Comparison of ENCODE assay signal across 8 cellular contexts in the genomic region with DNA sequence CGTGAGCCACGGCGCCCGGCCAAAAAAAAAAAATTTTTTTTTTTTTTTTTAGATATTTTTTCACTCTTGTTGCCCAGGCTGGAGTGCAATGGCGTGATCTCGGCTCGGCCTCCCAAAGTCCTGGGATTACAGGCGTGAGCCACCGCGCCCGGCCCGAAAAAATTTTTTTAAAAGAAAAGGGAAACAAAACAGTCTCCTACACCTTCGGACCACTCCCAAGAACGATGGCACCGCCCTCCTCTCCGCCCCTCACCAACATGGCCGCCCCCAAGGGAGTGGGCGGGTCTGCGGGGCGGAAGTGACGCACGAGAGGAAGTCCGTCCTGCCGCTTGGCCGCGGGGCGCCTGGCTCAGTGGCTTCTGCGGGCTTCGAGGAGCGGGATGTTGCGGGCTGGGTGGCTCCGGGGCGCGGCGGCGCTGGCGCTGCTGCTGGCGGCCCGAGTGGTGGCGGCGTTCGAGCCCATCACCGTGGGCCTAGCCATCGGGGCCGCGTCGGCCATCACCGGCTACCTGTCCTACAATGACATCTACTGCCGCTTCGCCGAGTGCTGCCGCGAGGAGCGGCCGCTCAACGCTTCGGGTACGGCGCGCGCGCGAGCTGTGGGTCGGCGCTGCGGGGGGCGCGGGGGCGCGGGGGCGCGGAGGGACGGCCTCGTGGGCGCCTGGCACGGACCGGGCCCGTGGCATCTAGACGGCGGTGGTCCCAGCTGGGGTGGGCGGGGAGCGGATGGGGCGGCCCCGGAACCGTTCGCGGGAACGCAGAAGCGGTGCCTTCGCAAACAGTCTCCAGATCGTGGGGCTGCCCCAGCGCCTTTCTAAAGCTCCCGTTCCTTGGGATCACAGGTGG. TPM values are rescaled to one million over a fixed set of nuclear protein-coding genes. Genes with fewer than 3 reads are reported as not detected.
DNase-seq lines count a peak whose midpoint lies in the region; ATAC-seq and TF ChIP-seq lines count a peak whose summit lies in the region.

TOR1B (plus strand) TSS at position 352 of the 846 bp plus-strand sequence; CDS start at position 381, 29 bp downstream.

- peak within 1 kb of the TSS; percentile 83 to 99 for H3K27ac Mint-ChIP-seq in activated naive CD4-positive, alpha-beta T cell treated with anti-CD3 and anti-CD28 coated beads, Interleukin-2, amount 50 U/mL, for 72 hours

- DNase-seq in NCI-H1092 treated with DMSO at 0.1 percent for 48 hours (lab: John Stamatoyannopoulos, UW): peak; percentile 87
- DNase-seq in SKM-1 (lab: John Stamatoyannopoulos, UW; ENCODE audit: unreplicated experiment): peak; percentile 71
- DNase-seq in activated naive CD4-positive, alpha-beta T cell treated with anti-CD3 and anti-CD28 coated beads, Interleukin-2, amount 50 U/mL, for 72 hours (ENCODE audit: low spot score in 2 of 2): peak; percentile 96
- DNase-seq in glomerular visceral epithelial cell (ENCODE audit: extremely low spot score): peak; percentile 90
- DNase-seq in omental fat pad (ENCODE audit: low spot score): peak; percentile 95

- H3K4me3 ChIP-seq in GM08714 (ENCODE audit: low read length): peak within 1 kb of the TSS; percentile 63

- peak; percentile 82 for ATAC-seq in HG02610 (IDR thresholded peaks at IDR 0.05; ENCODE audit: unreplicated experiment)
- peak; percentile 94 to 98 for ATAC-seq in activated naive CD4-positive, alpha-beta T cell treated with anti-CD3 and anti-CD28 coated beads, Interleukin-2, amount 50 U/mL, for 72 hours
- ATAC-seq in omental fat pad (ENCODE audit: low FRiP score): peak; percentile 97

- no peak for TF ChIP-seq CTCF in omental fat pad (IDR thresholded peaks at IDR 0.05)

- H3K27ac ChIP-seq in temporal lobe (ENCODE audit: low read depth, low read length): peak within 1 kb of the TSS; percentile 50

- peaks cover 15 to 24% of the 10 kb centered on the region in 2 donors for H3K36me3 Mint-ChIP-seq in activated naive CD4-positive, alpha-beta T cell treated with anti-CD3 and anti-CD28 coated beads, Interleukin-2, amount 50 U/mL, for 72 hours

- no peaks in the 10 kb centered on the region for H3K9me3 Mint-ChIP-seq in activated naive CD4-positive, alpha-beta T cell treated with anti-CD3 and anti-CD28 coated beads, Interleukin-2, amount 50 U/mL, for 72 hours

RNA-seq across cellular contexts. Expression of gene TOR1B, which starts in this region (rescaled TPM):
- total RNA-seq in activated naive CD4-positive, alpha-beta T cell treated with anti-CD3 and anti-CD28 coated beads, Interleukin-2, amount 50 U/mL, for 72 hours: 10 to 100 TPM; 17.2 to 29.7 TPM
- total RNA-seq in omental fat pad (10 to 100 TPM; 19.0 to 37.2 (median 28.7) TPM), temporal lobe (36.1 TPM)

Comparison
In these comparisons a context has a peak if more than half of its experiments do, and no peak if none do; other contexts are left out.
1. Peak in every context shown above with its lines: DNase-seq, ATAC-seq, H3K4me3 ChIP-seq and H3K27ac ChIP-seq.